13 cellular contexts compared by ENCODE assay signal in the genomic region with DNA sequence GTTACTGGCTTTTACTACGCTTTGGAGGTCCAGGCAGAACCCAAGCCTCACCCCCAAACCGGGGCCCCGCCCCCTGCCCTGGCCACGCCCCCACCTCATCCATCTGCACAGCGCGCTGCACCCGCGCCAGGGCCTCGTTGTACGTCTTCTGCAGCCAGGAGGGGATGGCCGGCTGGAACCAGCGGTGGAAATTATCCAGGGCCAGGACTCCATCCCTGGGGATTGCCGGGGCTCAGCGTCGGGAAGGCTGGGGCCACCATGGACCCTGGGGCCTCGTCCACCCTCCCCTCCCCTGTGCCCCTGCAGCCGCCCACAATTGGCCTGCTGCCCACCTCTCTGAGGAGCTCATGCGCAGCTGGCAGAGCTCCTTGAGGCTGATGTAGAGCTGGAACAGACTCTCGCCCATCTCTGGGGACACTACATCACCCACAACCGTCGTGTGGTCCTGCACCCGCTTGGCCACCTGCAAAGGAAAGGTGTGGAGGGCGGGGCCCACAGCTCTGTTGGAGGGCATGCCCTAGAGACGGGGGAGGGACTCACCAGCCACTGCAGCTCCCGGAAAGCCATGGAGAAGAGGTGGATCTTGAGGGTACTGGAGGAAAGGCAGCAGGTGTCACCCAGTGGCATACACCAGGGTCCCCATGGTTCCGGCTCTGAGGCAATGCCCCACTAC. TPM values are rescaled to one million over a fixed set of nuclear protein-coding genes. Genes with fewer than 3 reads are reported as not detected.
DNase-seq lines count a peak whose midpoint lies in the region; ATAC-seq, FAIRE-seq and TF ChIP-seq lines count a peak whose summit lies in the region.
"Had no signal": no experiment of that assay in that cellular context is flagged by ENCODE, and none has a peak within 500 bp of the region (broad histone marks: within the 10 kb centered on the region; RNA-seq: fewer than 3 reads in every experiment).

No MANE protein-coding gene starts in this region.

- H4K91ac ChIP-seq in H1 (replicated peaks; ENCODE audit: insufficient read length, low read length) = no peak overlapping the region

- TF ChIP-seq POLR2A in HCT116 (IDR thresholded peaks at IDR 0.05; ENCODE audit: borderline replicate concordance, extremely low read depth, insufficient read depth, insufficient read length) (no peak), H1 (IDR thresholded peaks at IDR 0.05; ENCODE audit: control extremely low read depth in 1 of 2, low read depth in 2 of 2, low read length in 2 of 2) (no peak), erythroblast (IDR thresholded peaks at IDR 0.05; ENCODE audit: low read length) (no peak)

- H2BK12ac ChIP-seq in H1 (ENCODE audit: low read depth, low read length) = no peak overlapping the region; the same call in 1 of the 2 replicates

- no peak for FAIRE-seq in H1 (lab: Jason Lieb, UNC)
- FAIRE-seq: islet of Langerhans had no signal

- H3K14ac ChIP-seq in H1 (ENCODE audit: insufficient read length) = no peak overlapping the region

- CTCF ChIA-PET in HCT116 (lab: Charles Lee) = interaction anchor here (1.3 to 2.9 kb wide), 2 partner anchors 8 to 10 kb away, joined by 5 to 9 read pairs; no protein-coding TSS in a partner anchor
- CTCF ChIA-PET in H1 (lab: Charles Lee; ENCODE audit: partially characterized antibody) = interaction anchor here (0.5 to 21.9 kb wide), 10 partner anchors 10 to 234 kb away, joined by 3 to 563 read pairs (median 4); partner anchors contain the start of genes SMIM5, UNC13D and WBP2
- CTCF ChIA-PET in GM10248 (lab: Yijun Ruan, JAX) = interaction anchor here (1.0 to 2.4 kb wide), 5 partner anchors 8 to 17 kb away, joined by 3 to 7 read pairs (median 3); no protein-coding TSS in a partner anchor

- no peak overlapping the region for H2BK20ac ChIP-seq in H1 (ENCODE audit: low read length)

- H4K8ac ChIP-seq in H1 (ENCODE audit: extremely low read depth, insufficient read depth, low read length) = no peak overlapping the region

- H3K4me1 ChIP-seq in BLaER1 treated with 17β-estradiol and CSF1 and Interleukin-3, amounts not matched to agents 10 nM and 100 nM = peaks cover 72 to 90% (median 82%) of the 10 kb centered on the region in 10 experiments
- peaks cover 3 to 12% of the 10 kb centered on the region in 2 experiments; a peak in 2 of 4 replicates for H3K4me1 ChIP-seq in HCT116 (ENCODE audit: control insufficient read depth in 1 of 2, insufficient read depth in 2 of 2, low read length in 2 of 2)
- H3K4me1 ChIP-seq in H1 (replicated peaks in 1 of 4; ENCODE audit: control insufficient read depth in 3 of 4, insufficient read depth in 4 of 4, low read length in 3 of 4) = peaks cover 0 to 24% (median 17%) of the 10 kb centered on the region in 4 experiments; a peak in 6 of 7 replicates

- 80% methylated on average over 21 of the region's 26 CpGs; no CpG with 5 or more reads in 1 of the 2 experiments for WGBS in H1 (ENCODE audit: extremely low coverage in 1 of 2, insufficient coverage in 1 of 2, insufficient read length in 1 of 2, insufficient replicate concordance in 2 of 2, low coverage in 1 of 2, low lambda C conversion rate in 2 of 2, missing lambda C conversion rate in 1 of 2), 2 experiments

- no peaks in the 10 kb centered on the region for H3K79me1 ChIP-seq in H1 (ENCODE audit: low read depth, low read length)

- intact Hi-C loops in HCT116 (cut with micrococcal nuclease) = no loop called here

- H3K56ac ChIP-seq in H1 (replicated peaks; ENCODE audit: insufficient read length, low read depth, low read length) = no peak overlapping the region

- H3K4me2 ChIP-seq in BLaER1 treated with 17β-estradiol and CSF1 and Interleukin-3, amounts not matched to agents 10 nM and 100 nM = peak overlapping the region; percentile 64 to 93 (median 84); a peak in 20 of 22 replicates
- H3K4me2 ChIP-seq in HCT116 (ENCODE audit: low read length) (no peak overlapping the region), H1 (ENCODE audit: insufficient read depth in 1 of 2, low read depth in 2 of 2, low read length in 2 of 2) (no peak overlapping the region)
- H3K4me2 ChIP-seq: smooth muscle cell had no signal

- H4K5ac ChIP-seq in H1 (ENCODE audit: insufficient read length, low read depth, low read length) = no peak overlapping the region

- no peak overlapping the region for H2BK120ac ChIP-seq in H1 (replicated peaks; ENCODE audit: low read depth, low read length)

- peaks cover 0 to 92% (median 29%) of the 10 kb centered on the region in 11 experiments; a peak in 17 of 22 replicates for H4K20me1 ChIP-seq in BLaER1 treated with 17β-estradiol and CSF1 and Interleukin-3, amounts not matched to agents 10 nM and 100 nM
- H4K20me1 ChIP-seq in HCT116 (ENCODE audit: insufficient read depth) (no peaks in the 10 kb centered on the region), H1 (replicated peaks in 1 of 2; ENCODE audit: control insufficient read depth in 1 of 2, insufficient read depth in 2 of 2, low read length in 2 of 2) (no peaks in the 10 kb centered on the region)

- H2AK5ac ChIP-seq in H1 (ENCODE audit: low read depth, low read length) = no peak overlapping the region

- no peak overlapping the region for H3K18ac ChIP-seq in H1 (ENCODE audit: extremely low read depth, low read length)

- no TSS peak for BruUV-seq in HCT116 (replicated peaks; lab: Mats Ljungman, UMichigan)

- H3K4ac ChIP-seq in H1 (replicated peaks; ENCODE audit: insufficient read length, low read depth, low read length) = no peak overlapping the region

- RAD21 ChIA-PET in HCT116 (lab: Charles Lee; ENCODE audit: low non-redundant PET in 1 of 2, low total read pairs in 2 of 2, uncharacterized antibody in 2 of 2, unreplicated experiment in 2 of 2) = no interaction called here

- no peak overlapping the region for H2AFZ ChIP-seq in HCT116 (ENCODE audit: low read depth, low read length, poor library complexity, severe bottlenecking)
- H2AFZ ChIP-seq in H1 (ENCODE audit: low read length) = no peak overlapping the region

- H3K23me2 ChIP-seq in H1 (ENCODE audit: low read depth, low read length) = no peaks in the 10 kb centered on the region; the same call in 1 of the 2 replicates

- DNase-seq in HCT116 (ENCODE audit: low read depth, low spot score) = no peak
- peak in 1 of 2 experiments; percentile 83 for DNase-seq in H1 (ENCODE audit: low read depth in 1 of 2, low spot score in 2 of 2)
- no peak for DNase-seq in erythroblast (lab: John Stamatoyannopoulos, UW)
- DNase-seq in GM10248 (ENCODE audit: extremely low spot score) = no peak
- DNase-seq: activated CD4-positive, alpha-beta memory T cell treated with anti-CD3 and anti-CD28 coated beads for 36 hours; NCI-H1694; NCI-H774; Right ventricle myocardium superior had no signal

- H2BK5ac ChIP-seq in H1 (ENCODE audit: low read depth, low read length) = no peak overlapping the region; the same call in 1 of the 2 replicates

- H3K27ac ChIP-seq in BLaER1 treated with 17β-estradiol and CSF1 and Interleukin-3, amounts not matched to agents 10 nM and 100 nM = peak overlapping the region in 2 of 11 experiments; percentile 16 to 71; a peak in 2 of 22 replicates
- H3K27ac ChIP-seq in HCT116 (ENCODE audit: low read depth, low read length) = no peak overlapping the region
- H3K27ac ChIP-seq in H1 (ENCODE audit: low read depth, low read length) = no peak overlapping the region

- no peak overlapping the region for H3K23ac ChIP-seq in H1 (ENCODE audit: insufficient read length)

- TF ChIP-seq EP300 in H1 (IDR thresholded peaks at IDR 0.05; ENCODE audit: borderline replicate concordance in 1 of 2, low read depth in 2 of 2, low read length in 2 of 2) = no peak

- POLR2A ChIA-PET in HCT116 (lab: Charles Lee) (no interaction called here), H1 (lab: Charles Lee; ENCODE audit: partially characterized antibody) (interaction anchor here (1.1 to 16.0 kb wide), 4 partner anchors 9 to 59 kb away, joined by 4 to 216 read pairs (median 20); partner anchors contain the start of gene UNC13D), GM10248 (lab: Yijun Ruan, JAX) (interaction anchor here (1.2 to 2.2 kb wide), 2 partner anchors 9 to 56 kb away, joined by 4 to 5 read pairs; partner anchors contain the start of gene UNC13D)

- peak; percentile 45; the same call in 1 of the 2 replicates for ATAC-seq in HCT116
- ATAC-seq in HG03108 (IDR thresholded peaks at IDR 0.05; ENCODE audit: unreplicated experiment) = no peak

- TF ChIP-seq CTCF in HCT116 (IDR thresholded peaks at IDR 0.05 in 2 of 3, conservative IDR thresholded peaks at IDR 0.05 in 1 of 3; ENCODE audit: borderline replicate concordance in 1 of 3, insufficient read depth in 1 of 3, low read depth in 2 of 3, low read length in 2 of 3) = no peak
- no peak for TF ChIP-seq CTCF in H1 (IDR thresholded peaks at IDR 0.05; ENCODE audit: control extremely low read depth in 1 of 3, insufficient read depth in 1 of 3, low read depth in 1 of 3, low read length in 3 of 3)
- TF ChIP-seq CTCF in GM10248 (IDR thresholded peaks at IDR 0.05; ENCODE audit: control extremely low read depth, extremely low read depth, low read depth, missing control alignments) = no peak

- H2BK15ac ChIP-seq in H1 (ENCODE audit: low read length) = 0 out of 2 replicates have a peak overlapping the region, but pooled peaks have one; percentile 40

- no peaks in the 10 kb centered on the region for H3K9me2 ChIP-seq in HCT116 (ENCODE audit: insufficient read depth)

- no peak for TF ChIP-seq RAD21 in HCT116 (IDR thresholded peaks at IDR 0.05; ENCODE audit: low read depth)
- no peak for TF ChIP-seq RAD21 in H1 (IDR thresholded peaks at IDR 0.05 in 1 of 2, conservative IDR thresholded peaks at IDR 0.05 in 1 of 2; ENCODE audit: low read depth in 2 of 2, low read length in 2 of 2)

- H3K4me3 ChIP-seq in BLaER1 treated with 17β-estradiol and CSF1 and Interleukin-3, amounts not matched to agents 10 nM and 100 nM = no peak overlapping the region
- no peak overlapping the region for H3K4me3 ChIP-seq in HCT116 (replicated peaks in 1 of 2; ENCODE audit: low read depth in 1 of 2, low read length in 2 of 2)
- H3K4me3 ChIP-seq in H1 (ENCODE audit: extremely low read depth in 1 of 4, insufficient read depth in 2 of 4, low read depth in 3 of 4, low read length in 4 of 4) = no peak overlapping the region
- H3K4me3 ChIP-seq: smooth muscle cell had no signal

- no peaks in the 10 kb centered on the region for H3K79me2 ChIP-seq in HCT116 (ENCODE audit: insufficient read depth, low read length)
- H3K79me2 ChIP-seq in H1 (ENCODE audit: control insufficient read depth in 1 of 2, insufficient read depth in 2 of 2, low read length in 2 of 2) = no peaks in the 10 kb centered on the region

- no peaks in the 10 kb centered on the region for H3K27me3 ChIP-seq in BLaER1 treated with 17β-estradiol and CSF1 and Interleukin-3, amounts not matched to agents 10 nM and 100 nM
- no peaks in the 10 kb centered on the region for H3K27me3 ChIP-seq in HCT116 (ENCODE audit: insufficient read depth, low read length)
- H3K27me3 ChIP-seq in H1 (replicated peaks in 1 of 4; ENCODE audit: control insufficient read depth in 3 of 4, extremely low read depth in 1 of 4, insufficient read depth in 3 of 4, low read length in 3 of 4) = no peaks in the 10 kb centered on the region

- peak overlapping the region in 2 of 11 experiments; percentile 17 to 35; a peak in 3 of 22 replicates for H3K9ac ChIP-seq in BLaER1 treated with 17β-estradiol and CSF1 and Interleukin-3, amounts not matched to agents 10 nM and 100 nM
- H3K9ac ChIP-seq in HCT116 (ENCODE audit: low read length) (no peak overlapping the region), H1 (replicated peaks in 1 of 4; ENCODE audit: extremely low read depth in 1 of 4, low read depth in 3 of 4, low read length in 3 of 4) (no peak overlapping the region)

- peaks cover 35 to 98% (median 72%) of the 10 kb centered on the region in 11 experiments for H3K36me3 ChIP-seq in BLaER1 treated with 17β-estradiol and CSF1 and Interleukin-3, amounts not matched to agents 10 nM and 100 nM
- H3K36me3 ChIP-seq in HCT116 (ENCODE audit: control insufficient read depth in 1 of 2, insufficient read depth in 2 of 2, low read length in 2 of 2) (no peaks in the 10 kb centered on the region), H1 (ENCODE audit: control insufficient read depth in 2 of 4, insufficient read depth in 4 of 4, low read length in 3 of 4) (no peaks in the 10 kb centered on the region)

- H3K9me3 ChIP-seq in BLaER1 treated with 17β-estradiol and CSF1 and Interleukin-3, amounts not matched to agents 10 nM and 100 nM (replicated peaks in 1 of 11) = no peaks in the 10 kb centered on the region
- H3K9me3 ChIP-seq in HCT116 (ENCODE audit: control insufficient read depth in 1 of 2, insufficient read depth in 1 of 2, low read depth in 1 of 2, low read length in 2 of 2) (no peaks in the 10 kb centered on the region), H1 (ENCODE audit: insufficient read depth in 2 of 2, low read depth in 1 of 2, low read length in 1 of 2) (no peaks in the 10 kb centered on the region)

RNA-seq across cellular contexts. Expression of gene UNC13D, which starts 8.8 kb away (rescaled TPM):
- 20.2 TPM for total RNA-seq in HCT116 (2021; ENCODE audit: unreplicated experiment)
- polyA plus RNA-seq in HCT116 (2012) = 20.3 and 22.7 TPM in 2 replicates
- total RNA-seq in H1 (2021; fragmentation: NEBNext Ultra II Directional; extraction: Animal tissue kit (Norgen Biotek cat#: 25700)) = 7.5 and 8.4 TPM in 2 replicates
- 3.6 and 5.2 TPM in 2 replicates for polyA plus RNA-seq in H1 (2011; rRNA removed)
- 77.7 TPM for polyA plus RNA-seq in H1 (2011; cell fraction: cytosol; rRNA removed)
- 15.5 TPM for polyA plus RNA-seq in H1 (2011; cell fraction: nucleus; rRNA removed)
- 4.1 to 10.3 TPM (median 7.8 TPM) in 4 replicates for polyA plus RNA-seq in H1 (2012, experiment 1 of 2)
- 1.9 TPM for polyA plus RNA-seq in H1 (2012, experiment 2 of 2)
- 3.7 TPM for polyA plus RNA-seq in H1 (2013, experiment 1 of 2)
- polyA plus RNA-seq in H1 (2013, experiment 2 of 2) = 4.2 TPM
- polyA minus RNA-seq in H1 (2011; rRNA and poly(A)+ RNA removed) = 1.9 and 2.0 TPM in 2 replicates
- polyA minus RNA-seq in H1 (2011; cell fraction: cytosol; rRNA and poly(A)+ RNA removed) = 3.7 TPM
- 3.7 TPM for polyA minus RNA-seq in H1 (2011; cell fraction: nucleus; rRNA and poly(A)+ RNA removed)

RNA-seq across cellular contexts. Expression of gene WBP2, which starts 19.7 kb away (rescaled TPM):
- total RNA-seq in HCT116 (2021; ENCODE audit: unreplicated experiment) = 132 TPM
- 184 and 186 TPM in 2 replicates for polyA plus RNA-seq in HCT116 (2012)
- total RNA-seq in H1 (2021; fragmentation: NEBNext Ultra II Directional; extraction: Animal tissue kit (Norgen Biotek cat#: 25700)) = 61.8 and 71.2 TPM in 2 replicates
- 48.2 and 72.0 TPM in 2 replicates for polyA plus RNA-seq in H1 (2011; rRNA removed)
- 19.9 TPM for polyA plus RNA-seq in H1 (2011; cell fraction: cytosol; rRNA removed)
- polyA plus RNA-seq in H1 (2011; cell fraction: nucleus; rRNA removed) = 66.9 TPM
- polyA plus RNA-seq in H1 (2012, experiment 1 of 2) = 66.8 to 74.2 TPM (median 69.2 TPM) in 4 replicates
- polyA plus RNA-seq in H1 (2012, experiment 2 of 2) = 67.1 TPM
- polyA plus RNA-seq in H1 (2013, experiment 1 of 2) = 61.6 TPM
- 60.1 TPM for polyA plus RNA-seq in H1 (2013, experiment 2 of 2)
- 29.7 and 44.3 TPM in 2 replicates for polyA minus RNA-seq in H1 (2011; rRNA and poly(A)+ RNA removed)
- polyA minus RNA-seq in H1 (2011; cell fraction: cytosol; rRNA and poly(A)+ RNA removed) = 31.1 TPM
- polyA minus RNA-seq in H1 (2011; cell fraction: nucleus; rRNA and poly(A)+ RNA removed) = 30.8 TPM

RNA-seq across cellular contexts. Expression of gene TRIM47, which starts 42.9 kb away (rescaled TPM):
- total RNA-seq in HCT116 (2021; ENCODE audit: unreplicated experiment) = 86.7 TPM
- polyA plus RNA-seq in HCT116 (2012) = 49.9 and 67.2 TPM in 2 replicates
- 5.1 and 6.4 TPM in 2 replicates for total RNA-seq in H1 (2021; fragmentation: NEBNext Ultra II Directional; extraction: Animal tissue kit (Norgen Biotek cat#: 25700))
- polyA plus RNA-seq in H1 (2011; rRNA removed) = 6.3 and 11.6 TPM in 2 replicates
- 6.2 TPM for polyA plus RNA-seq in H1 (2011; cell fraction: cytosol; rRNA removed)
- polyA plus RNA-seq in H1 (2011; cell fraction: nucleus; rRNA removed) = 12.1 TPM
- 5.0 to 8.3 TPM (median 5.5 TPM) in 4 replicates for polyA plus RNA-seq in H1 (2012, experiment 1 of 2)
- polyA plus RNA-seq in H1 (2012, experiment 2 of 2) = 5.4 TPM
- polyA plus RNA-seq in H1 (2013, experiment 1 of 2) = 5.7 TPM
- polyA plus RNA-seq in H1 (2013, experiment 2 of 2) = 6.1 TPM
- 2.6 and 3.7 TPM in 2 replicates for polyA minus RNA-seq in H1 (2011; rRNA and poly(A)+ RNA removed)
- 5.0 TPM for polyA minus RNA-seq in H1 (2011; cell fraction: cytosol; rRNA and poly(A)+ RNA removed)
- polyA minus RNA-seq in H1 (2011; cell fraction: nucleus; rRNA and poly(A)+ RNA removed) = 6.2 TPM
- polyA plus RNA-seq: CD14-positive monocyte had no signal

RNA-seq across cellular contexts. Expression of gene UNK, which starts 50.8 kb away (rescaled TPM):
- total RNA-seq in HCT116 (2021; ENCODE audit: unreplicated experiment) = 40.6 TPM
- 25.7 and 28.3 TPM in 2 replicates for polyA plus RNA-seq in HCT116 (2012)
- 33.0 and 33.3 TPM in 2 replicates for total RNA-seq in H1 (2021; fragmentation: NEBNext Ultra II Directional; extraction: Animal tissue kit (Norgen Biotek cat#: 25700))
- 24.2 and 28.9 TPM in 2 replicates for polyA plus RNA-seq in H1 (2011; rRNA removed)
- polyA plus RNA-seq in H1 (2011; cell fraction: cytosol; rRNA removed) = 25.1 TPM
- 45.5 TPM for polyA plus RNA-seq in H1 (2011; cell fraction: nucleus; rRNA removed)
- polyA plus RNA-seq in H1 (2012, experiment 1 of 2) = 22.6 to 27.0 TPM (median 24.8 TPM) in 4 replicates
- 14.6 TPM for polyA plus RNA-seq in H1 (2012, experiment 2 of 2)
- 19.3 TPM for polyA plus RNA-seq in H1 (2013, experiment 1 of 2)
- polyA plus RNA-seq in H1 (2013, experiment 2 of 2) = 19.1 TPM
- polyA minus RNA-seq in H1 (2011; rRNA and poly(A)+ RNA removed) = 52.1 and 62.7 TPM in 2 replicates
- 38.1 TPM for polyA minus RNA-seq in H1 (2011; cell fraction: cytosol; rRNA and poly(A)+ RNA removed)
- 75.4 TPM for polyA minus RNA-seq in H1 (2011; cell fraction: nucleus; rRNA and poly(A)+ RNA removed)

Comparison
In these comparisons a context has a peak if more than half of its experiments do, and no peak if none do; other contexts are left out.
1. H3K4me2 ChIP-seq: peak in BLaER1 treated with 17β-estradiol and CSF1 and Interleukin-3, amounts not matched to agents 10 nM and 100 nM (11 of 11); none in HCT116 (single experiment) and H1 (0 of 2).
2. RNA of gene TRIM47, which starts 42.9 kb away (total RNA-seq): 86.7 TPM in HCT116 (single experiment); 5.1 to 6.4 TPM in H1; every median in the first group is over 10 times any median in the second.